Comparison of ENCODE assay signal across 8 cellular contexts in genomic region chr2:18520605-18521031, GRCh38. TPM values are rescaled to one million over a fixed set of nuclear protein-coding genes. Genes with fewer than 3 reads are reported as not detected.
A peak's percentile ranks its signal among the peaks of the same experiment; 100 is the strongest.
DNase-seq lines count a peak whose midpoint lies in the region; ATAC-seq and TF ChIP-seq lines count a peak whose summit lies in the region.

No MANE protein-coding gene starts in this region.

- DNase-seq in COLO668 (lab: John Stamatoyannopoulos, UW; ENCODE audit: unreplicated experiment): peak; percentile 84
- DNase-seq in HS-27A (ENCODE audit: low read depth): peak; percentile 57
- DNase-seq in NOMO-1 treated with DMSO at 0.1 percent for 48 hours (lab: John Stamatoyannopoulos, UW; ENCODE audit: unreplicated experiment): peak; percentile 28
- peak; percentile 74 for DNase-seq in activated CD8-positive, alpha-beta memory T cell treated with anti-CD3 and anti-CD28 coated beads, Interleukin-2, amount 50 U/mL, for 4 hours
- peak; percentile 73 for DNase-seq in epithelial cell of esophagus (ENCODE audit: low read depth)
- peak; percentile 81 for DNase-seq in mucosa of gallbladder (ENCODE audit: low spot score)
- DNase-seq in stimulated activated CD8-positive, alpha-beta memory T cell treated with anti-CD3 and anti-CD28 coated beads, Interleukin-4, amount 100 ng/mL, for 4 hours (ENCODE audit: low read depth in 2 of 2, low spot score in 1 of 2): peak; percentile 26 to 65

- ATAC-seq in GM19463 (IDR thresholded peaks at IDR 0.05; ENCODE audit: unreplicated experiment): peak; percentile 83

- H3K4me3 ChIP-seq in epithelial cell of esophagus (ENCODE audit: low read length): no peak overlapping the region

- TF ChIP-seq CTCF in epithelial cell of esophagus (IDR thresholded peaks at IDR 0.05; ENCODE audit: insufficient read depth, low read depth, low read length, missing control alignments): peak; percentile 94

RNA-seq across cellular contexts. Expression of gene RDH14, which starts 39.8 kb away (rescaled TPM):
- total RNA-seq in mucosa of gallbladder: 25.8 TPM

Comparison
In these comparisons a context has a peak if more than half of its experiments do, and no peak if none do; other contexts are left out.
1. DNase-seq: peak in every context shown above with its lines; median percentile 84 in COLO668; 81 in mucosa of gallbladder; 74 in activated CD8-positive, alpha-beta memory T cell treated with anti-CD3 and anti-CD28 coated beads, Interleukin-2, amount 50 U/mL, for 4 hours; 73 in epithelial cell of esophagus; 57 in HS-27A; 46 in stimulated activated CD8-positive, alpha-beta memory T cell treated with anti-CD3 and anti-CD28 coated beads, Interleukin-4, amount 100 ng/mL, for 4 hours; 28 in NOMO-1 treated with DMSO at 0.1 percent for 48 hours.